9 cellular contexts compared by ENCODE assay signal in genomic region chr1:27011058-27011764, GRCh38. TPM values are rescaled to one million over a fixed set of nuclear protein-coding genes. Genes with fewer than 3 reads are reported as not detected.
DNase-seq lines count a peak whose midpoint lies in the region; ATAC-seq and TF ChIP-seq lines count a peak whose summit lies in the region.
"Had no signal": no experiment of that assay in that cellular context is flagged by ENCODE, and none has a peak within 500 bp of the region (broad histone marks: within the 10 kb centered on the region; RNA-seq: fewer than 3 reads in every experiment).

No MANE protein-coding gene starts in this region.

- DNase-seq in activated naive CD4-positive, alpha-beta T cell treated with anti-CD3 and anti-CD28 coated beads for 36 hours: no peak
- DNase-seq in activated naive CD4-positive, alpha-beta T cell treated with anti-CD3 and anti-CD28 coated beads, Interleukin-2, amount 50 U/mL, for 72 hours (ENCODE audit: low spot score in 2 of 2): no peak
- DNase-seq in islet precursor cell: peak; percentile 99
- DNase-seq in upper lobe of left lung: peak in 1 of 2 donors; percentile 89
- no peak for DNase-seq in NCI-H1694 (lab: John Stamatoyannopoulos, UW)
- no peak for DNase-seq in DMS53 (lab: John Stamatoyannopoulos, UW)
- no peak for DNase-seq in CD14-positive monocyte (ENCODE audit: low spot score)

- peak overlapping the region in 3 of 4 donors; percentile 59 to 63 (median 62) for H3K4me3 ChIP-seq in upper lobe of left lung

- peaks cover 0 to 6% (median under 1%) of the 10 kb centered on the region in 4 donors for H3K36me3 ChIP-seq in upper lobe of left lung

- CTCF ChIA-PET in activated naive CD4-positive, alpha-beta T cell treated with anti-CD3 and anti-CD28 coated beads for 36 hours (lab: Charles Lee): interaction anchor here (1.6 kb wide), 1 partner anchor 13 kb away, joined by 4 read pairs; no protein-coding TSS in a partner anchor

- TF ChIP-seq EP300 in upper lobe of left lung (IDR thresholded peaks at IDR 0.05): no peak

- 61 to 64% methylated on average over 7 to 15 of the region's 15 CpGs for WGBS in upper lobe of left lung, 2 donors

- peaks cover 20% of the 10 kb centered on the region for H3K27me3 Mint-ChIP-seq in activated naive CD4-positive, alpha-beta T cell treated with anti-CD3 and anti-CD28 coated beads for 36 hours (ENCODE audit: low read depth)
- peaks cover 57% of the 10 kb centered on the region for H3K27me3 Mint-ChIP-seq in brain
- H3K27me3 Mint-ChIP-seq in CD14-positive monocyte (ENCODE audit: low read depth in 3 of 3): peaks cover 6 to 14% (median 11%) of the 10 kb centered on the region in 3 donors

- H3K27ac ChIP-seq in upper lobe of left lung: peak overlapping the region; percentile 83 to 89 (median 86)

- no peaks in the 10 kb centered on the region for H3K27me3 ChIP-seq in upper lobe of left lung

- H3K27ac Mint-ChIP-seq in activated naive CD4-positive, alpha-beta T cell treated with anti-CD3 and anti-CD28 coated beads for 36 hours: no peak overlapping the region
- H3K27ac Mint-ChIP-seq in activated naive CD4-positive, alpha-beta T cell treated with anti-CD3 and anti-CD28 coated beads, Interleukin-2, amount 50 U/mL, for 72 hours: no peak overlapping the region
- H3K27ac Mint-ChIP-seq in brain: peak overlapping the region in 3 of 5 experiments; percentile 7 to 34 (median 29)
- H3K27ac Mint-ChIP-seq in CD14-positive monocyte: no peak overlapping the region

- TF ChIP-seq POLR2A in upper lobe of left lung (IDR thresholded peaks at IDR 0.05): peak in 2 of 4 donors; percentile 21 to 32

- intact Hi-C loops in activated naive CD4-positive, alpha-beta T cell treated with anti-CD3 and anti-CD28 coated beads for 36 hours (cut with micrococcal nuclease): no loop called here
- intact Hi-C loops in CD14-positive monocyte (cut with micrococcal nuclease): no loop called here

- H3K4me1 Mint-ChIP-seq in activated naive CD4-positive, alpha-beta T cell treated with anti-CD3 and anti-CD28 coated beads for 36 hours (ENCODE audit: low read depth): peaks cover 5% of the 10 kb centered on the region
- H3K4me1 Mint-ChIP-seq in brain (peaks cover 28% of the 10 kb centered on the region), CD14-positive monocyte (peaks cover 20% of the 10 kb centered on the region)

- peaks cover 9 to 57% (median 41%) of the 10 kb centered on the region in 4 donors for H3K4me1 ChIP-seq in upper lobe of left lung

- no peaks in the 10 kb centered on the region for H3K9me3 Mint-ChIP-seq in activated naive CD4-positive, alpha-beta T cell treated with anti-CD3 and anti-CD28 coated beads for 36 hours
- no peaks in the 10 kb centered on the region for H3K9me3 Mint-ChIP-seq in activated naive CD4-positive, alpha-beta T cell treated with anti-CD3 and anti-CD28 coated beads, Interleukin-2, amount 50 U/mL, for 72 hours
- peaks cover 0 to 3% (median 0%) of the 10 kb centered on the region in 5 experiments for H3K9me3 Mint-ChIP-seq in brain
- no peaks in the 10 kb centered on the region for H3K9me3 Mint-ChIP-seq in CD14-positive monocyte

- TF ChIP-seq CTCF in brain (conservative IDR thresholded peaks at IDR 0.05) (no peak), upper lobe of left lung (IDR thresholded peaks at IDR 0.05) (no peak), CD14-positive monocyte (IDR thresholded peaks at IDR 0.05) (no peak)

- no peaks in the 10 kb centered on the region for H3K9me3 ChIP-seq in upper lobe of left lung

- no peaks in the 10 kb centered on the region for H3K36me3 Mint-ChIP-seq in activated naive CD4-positive, alpha-beta T cell treated with anti-CD3 and anti-CD28 coated beads for 36 hours (ENCODE audit: low read depth)
- no peaks in the 10 kb centered on the region for H3K36me3 Mint-ChIP-seq in activated naive CD4-positive, alpha-beta T cell treated with anti-CD3 and anti-CD28 coated beads, Interleukin-2, amount 50 U/mL, for 72 hours
- no peaks in the 10 kb centered on the region for H3K36me3 Mint-ChIP-seq in brain
- H3K36me3 Mint-ChIP-seq in CD14-positive monocyte: peaks cover 3 to 4% of the 10 kb centered on the region in 2 donors

- H3K4me3 Mint-ChIP-seq in activated naive CD4-positive, alpha-beta T cell treated with anti-CD3 and anti-CD28 coated beads for 36 hours: peak overlapping the region; percentile 6
- H3K4me3 Mint-ChIP-seq in brain (peak overlapping the region; percentile 30 to 64 (median 47)), CD14-positive monocyte (peak overlapping the region in 1 of 2 donors; percentile 46)

- ATAC-seq in activated naive CD4-positive, alpha-beta T cell treated with anti-CD3 and anti-CD28 coated beads, Interleukin-2, amount 50 U/mL, for 72 hours: no peak
- peak in 1 of 2 donors; percentile 60 for ATAC-seq in upper lobe of left lung (ENCODE audit: low FRiP score in 2 of 2)

RNA-seq across cellular contexts. Expression of gene TENT5B, which starts 1.4 kb away (rescaled TPM):
- not detected for total RNA-seq in activated naive CD4-positive, alpha-beta T cell treated with anti-CD3 and anti-CD28 coated beads for 36 hours
- total RNA-seq in activated naive CD4-positive, alpha-beta T cell treated with anti-CD3 and anti-CD28 coated beads, Interleukin-2, amount 50 U/mL, for 72 hours: under 1 TPM in 1 of 2 donors, not detected in 1; 0.09 TPM
- polyA plus RNA-seq in brain (ENCODE audit: insufficient read depth, low read depth, low replicate concordance): 4.3 TPM
- 100 to 1,000 TPM in 1 of 6 donors, 10 to 100 TPM in 5; 10.5 to 124 (median 43.1) TPM for total RNA-seq in upper lobe of left lung
- under 1 TPM; 0.27 to 0.58 TPM for polyA plus RNA-seq in CD14-positive monocyte
- total RNA-seq: T-helper 1 cell treated with Interleukin-12 subunit alpha and Interleukin-12 subunit beta and Interleukin-4 antibody, amounts not matched to agents 30 ng/mL and 1 ng/mL, for 36 hours had no signal

RNA-seq across cellular contexts. Expression of gene TRNP1, which starts 17.7 kb away (rescaled TPM):
- total RNA-seq in activated naive CD4-positive, alpha-beta T cell treated with anti-CD3 and anti-CD28 coated beads for 36 hours: under 1 TPM; 0.20 to 0.43 TPM
- under 1 TPM in 1 of 2 donors, not detected in 1; 0.29 TPM for total RNA-seq in activated naive CD4-positive, alpha-beta T cell treated with anti-CD3 and anti-CD28 coated beads, Interleukin-2, amount 50 U/mL, for 72 hours
- 43.3 TPM for polyA plus RNA-seq in brain (ENCODE audit: insufficient read depth, low read depth, low replicate concordance)
- 10 to 100 TPM in 5 of 6 donors, 1 to 10 TPM in 1; 9.1 to 38.0 (median 26.0) TPM for total RNA-seq in upper lobe of left lung
- polyA plus RNA-seq in CD14-positive monocyte: under 1 TPM; 0.55 to 0.92 TPM

RNA-seq across cellular contexts. Expression of gene KDF1, which starts 50.9 kb away (rescaled TPM):
- under 1 TPM; 0.24 to 0.25 TPM for total RNA-seq in activated naive CD4-positive, alpha-beta T cell treated with anti-CD3 and anti-CD28 coated beads for 36 hours
- under 1 TPM in 1 of 2 donors, not detected in 1; 0.27 TPM for total RNA-seq in activated naive CD4-positive, alpha-beta T cell treated with anti-CD3 and anti-CD28 coated beads, Interleukin-2, amount 50 U/mL, for 72 hours
- polyA plus RNA-seq in brain (ENCODE audit: insufficient read depth, low read depth, low replicate concordance) (17.2 TPM), CD14-positive monocyte (not detected)
- 10 to 100 TPM in 4 of 6 donors, 1 to 10 TPM in 2; 7.7 to 23.3 (median 11.8) TPM for total RNA-seq in upper lobe of left lung
- total RNA-seq: T-helper 1 cell treated with Interleukin-12 subunit alpha and Interleukin-12 subunit beta and Interleukin-4 antibody, amounts not matched to agents 30 ng/mL and 1 ng/mL, for 36 hours had no signal

Comparison
In these comparisons a context has a peak if more than half of its experiments do, and no peak if none do; other contexts are left out.
1. H3K27ac Mint-ChIP-seq: peak in brain (3 of 5); none in activated naive CD4-positive, alpha-beta T cell treated with anti-CD3 and anti-CD28 coated beads for 36 hours (single experiment), activated naive CD4-positive, alpha-beta T cell treated with anti-CD3 and anti-CD28 coated beads, Interleukin-2, amount 50 U/mL, for 72 hours (0 of 2) and CD14-positive monocyte (0 of 7).
2. RNA of gene TENT5B, which starts 1.4 kb away (total RNA-seq): 10.5 to 124 TPM in upper lobe of left lung; 0.09 TPM in activated naive CD4-positive, alpha-beta T cell treated with anti-CD3 and anti-CD28 coated beads, Interleukin-2, amount 50 U/mL, for 72 hours and not detected in activated naive CD4-positive, alpha-beta T cell treated with anti-CD3 and anti-CD28 coated beads for 36 hours; every median in the first group is over 10 times any median in the second.
3. RNA of gene TRNP1, which starts 17.7 kb away (total RNA-seq): 9.1 to 38.0 TPM in upper lobe of left lung; 0.20 to 0.43 TPM in activated naive CD4-positive, alpha-beta T cell treated with anti-CD3 and anti-CD28 coated beads for 36 hours and 0.29 TPM in activated naive CD4-positive, alpha-beta T cell treated with anti-CD3 and anti-CD28 coated beads, Interleukin-2, amount 50 U/mL, for 72 hours; every median in the first group is over 4 times any median in the second.
4. RNA of gene KDF1, which starts 50.9 kb away (total RNA-seq): 7.7 to 23.3 TPM in upper lobe of left lung; 0.27 TPM in activated naive CD4-positive, alpha-beta T cell treated with anti-CD3 and anti-CD28 coated beads, Interleukin-2, amount 50 U/mL, for 72 hours and 0.24 to 0.25 TPM in activated naive CD4-positive, alpha-beta T cell treated with anti-CD3 and anti-CD28 coated beads for 36 hours; every median in the first group is over 4 times any median in the second.